Comparison of ENCODE assay signal across 10 cellular contexts in the genomic region with DNA sequence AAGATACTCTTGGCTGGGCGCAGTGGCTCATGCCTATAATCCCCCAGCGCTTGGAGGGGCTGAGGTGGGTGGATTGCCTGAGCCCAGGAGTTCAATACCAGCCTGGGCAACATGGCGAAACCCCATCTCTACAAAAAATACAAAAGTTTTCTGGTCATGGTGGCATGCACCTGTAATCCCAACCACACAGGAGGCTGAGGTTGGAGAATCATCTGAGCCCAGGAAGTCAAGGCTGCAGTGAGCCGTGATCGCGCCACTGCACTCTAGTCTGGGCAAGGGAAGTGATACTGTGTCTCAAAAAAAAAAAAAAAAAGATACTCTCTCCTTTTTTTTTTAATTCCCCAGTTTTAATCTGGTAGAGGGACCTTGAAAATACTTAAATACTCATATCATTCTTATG. TPM values are rescaled to one million over a fixed set of nuclear protein-coding genes. Genes with fewer than 3 reads are reported as not detected.
DNase-seq lines count a peak whose midpoint lies in the region; ATAC-seq and TF ChIP-seq lines count a peak whose summit lies in the region.
"Had no signal": no experiment of that assay in that cellular context is flagged by ENCODE, and none has a peak within 500 bp of the region (broad histone marks: within the 10 kb centered on the region; RNA-seq: fewer than 3 reads in every experiment).

No MANE protein-coding gene starts in this region.

- peak; percentile 81 for DNase-seq in DND-41
- DNase-seq in OCI-LY7 (ENCODE audit: low spot score), result peak; percentile 87
- DNase-seq in substantia nigra (lab: John Stamatoyannopoulos, UW), result no peak
- DNase-seq in mesenchymal stem cell, result no peak
- no peak for DNase-seq in WTC11 (ENCODE audit: low spot score)
- DNase-seq in mesendoderm, result no peak
- DNase-seq: CD8-positive, alpha-beta T cell; Right ventricle myocardium superior had no signal

- no peaks in the 10 kb centered on the region; the same call in 1 of the 2 replicates for H4K20me1 ChIP-seq in DND-41 (ENCODE audit: insufficient read depth, low read length)
- no peaks in the 10 kb centered on the region for H4K20me1 ChIP-seq in OCI-LY7 (ENCODE audit: insufficient read depth, low read length)

- peaks cover 7% of the 10 kb centered on the region; the same call in 1 of the 2 replicates for H3K36me3 ChIP-seq in DND-41 (ENCODE audit: insufficient read depth, low read length)
- H3K36me3 ChIP-seq in OCI-LY7 (ENCODE audit: insufficient read depth, low read length), result no peaks in the 10 kb centered on the region; the same call in 1 of the 2 replicates
- peaks cover 0 to 10% of the 10 kb centered on the region in 2 experiments for H3K36me3 ChIP-seq in mesenchymal stem cell (ENCODE audit: control insufficient read depth in 1 of 2, insufficient read depth in 2 of 2, low read depth in 1 of 2, low read length in 2 of 2)
- H3K36me3 ChIP-seq in mesendoderm (ENCODE audit: control insufficient read depth, insufficient read depth, low read length), result no peaks in the 10 kb centered on the region

- H2BK5ac ChIP-seq in mesenchymal stem cell (ENCODE audit: low read depth, low read length, poor library complexity, severe bottlenecking) (no peak overlapping the region), mesendoderm (ENCODE audit: low read length) (no peak overlapping the region)

- no peaks in the 10 kb centered on the region for H3K9me3 Mint-ChIP-seq in WTC11
- H3K9me3 Mint-ChIP-seq: CD8-positive, alpha-beta T cell had no signal

- no peak overlapping the region for H3K4ac ChIP-seq in mesenchymal stem cell (ENCODE audit: low read depth in 1 of 2, low read length in 2 of 2)
- no peak overlapping the region for H3K4ac ChIP-seq in mesendoderm (ENCODE audit: low read depth, low read length)

- TF ChIP-seq CTCF in DND-41 (IDR thresholded peaks at IDR 0.05; ENCODE audit: borderline replicate concordance, extremely low read depth, low read length, poor library complexity, severe bottlenecking) (no peak), OCI-LY7 (conservative IDR thresholded peaks at IDR 0.05; ENCODE audit: low read length) (no peak), WTC11 (IDR thresholded peaks at IDR 0.05) (no peak)

- H3K9me3 ChIP-seq in DND-41 (ENCODE audit: insufficient read depth, low read length, severe bottlenecking) (no peaks in the 10 kb centered on the region), OCI-LY7 (ENCODE audit: low read length) (no peaks in the 10 kb centered on the region), mesenchymal stem cell (ENCODE audit: control insufficient read depth, low read length) (no peaks in the 10 kb centered on the region)

- peaks cover 84% of the 10 kb centered on the region for H3K4me1 ChIP-seq in DND-41 (ENCODE audit: insufficient read depth, low read length)
- peaks cover 74% of the 10 kb centered on the region for H3K4me1 ChIP-seq in OCI-LY7 (ENCODE audit: insufficient read depth, low read length, poor library complexity, severe bottlenecking)
- peaks cover 10% of the 10 kb centered on the region for H3K4me1 ChIP-seq in mesenchymal stem cell (ENCODE audit: control insufficient read depth, insufficient read depth, low read depth, low read length)
- H3K4me1 ChIP-seq in mesendoderm (ENCODE audit: control insufficient read depth, low read depth, low read length), result peaks cover 4% of the 10 kb centered on the region

- H3K14ac ChIP-seq in mesenchymal stem cell (ENCODE audit: low read length in 2 of 2), result no peak overlapping the region

- H3K4me1 Mint-ChIP-seq in WTC11, result peaks cover 15% of the 10 kb centered on the region

- H3K4me3 ChIP-seq in DND-41 (ENCODE audit: low read depth in 1 of 2, low read length in 2 of 2) (no peak overlapping the region), OCI-LY7 (ENCODE audit: low read depth, low read length, poor library complexity, severe bottlenecking) (peak overlapping the region; percentile 44), mesenchymal stem cell (ENCODE audit: insufficient read depth in 1 of 2, low read depth in 1 of 2, low read length in 2 of 2) (no peak overlapping the region), mesendoderm (ENCODE audit: low read length) (no peak overlapping the region)

- no peaks in the 10 kb centered on the region for H3K36me3 Mint-ChIP-seq in WTC11
- H3K36me3 Mint-ChIP-seq: CD8-positive, alpha-beta T cell had no signal

- ATAC-seq in DND-41 (ENCODE audit: insufficient read depth, low read depth), result peak; percentile 81
- peak; percentile 53 for ATAC-seq in GM19328 (IDR thresholded peaks at IDR 0.05; ENCODE audit: unreplicated experiment)
- peak; percentile 47 for ATAC-seq in HG02973 (IDR thresholded peaks at IDR 0.05; ENCODE audit: unreplicated experiment)
- ATAC-seq in WTC11, result no peak
- ATAC-seq: CD8-positive, alpha-beta T cell had no signal

- no peaks in the 10 kb centered on the region for H3K27me3 Mint-ChIP-seq in WTC11 (ENCODE audit: low read depth)

- H2AK5ac ChIP-seq in mesenchymal stem cell (ENCODE audit: low read length, severe bottlenecking) (no peak overlapping the region), mesendoderm (ENCODE audit: low read length) (no peak overlapping the region)

- no peaks in the 10 kb centered on the region for H3K27me3 ChIP-seq in DND-41 (ENCODE audit: insufficient read depth, low read length, poor library complexity)
- no peaks in the 10 kb centered on the region for H3K27me3 ChIP-seq in mesenchymal stem cell (ENCODE audit: control insufficient read depth in 1 of 2, insufficient read depth in 1 of 2, low read length in 2 of 2)
- no peaks in the 10 kb centered on the region for H3K27me3 ChIP-seq in mesendoderm (ENCODE audit: insufficient read depth, low read length, poor library complexity)

- no peak overlapping the region for H3K4me2 ChIP-seq in DND-41 (ENCODE audit: insufficient read depth, low read length)
- peak overlapping the region; percentile 79 for H3K4me2 ChIP-seq in OCI-LY7 (ENCODE audit: low read length)
- H3K4me2 ChIP-seq in mesenchymal stem cell (ENCODE audit: low read length, poor library complexity, severe bottlenecking), result no peak overlapping the region
- H3K4me2 ChIP-seq in mesendoderm (ENCODE audit: low read length), result no peak overlapping the region

- H3K79me1 ChIP-seq in mesenchymal stem cell (replicated peaks; ENCODE audit: low read length, poor library complexity, severe bottlenecking) (peaks cover 43% of the 10 kb centered on the region), mesendoderm (ENCODE audit: low read length) (peaks cover 1% of the 10 kb centered on the region)

- peak overlapping the region; percentile 55 for H3K27ac ChIP-seq in DND-41 (ENCODE audit: low read length)
- H3K27ac ChIP-seq in OCI-LY7 (ENCODE audit: low read depth, low read length, poor library complexity, severe bottlenecking), result peak overlapping the region; percentile 61
- no peak overlapping the region for H3K27ac ChIP-seq in substantia nigra (ENCODE audit: low read depth, low read length, poor library complexity, severe bottlenecking)
- H3K27ac ChIP-seq in mesenchymal stem cell (ENCODE audit: low read length, poor library complexity, severe bottlenecking), result no peak overlapping the region
- H3K27ac ChIP-seq in mesendoderm (ENCODE audit: low read depth, low read length), result no peak overlapping the region

- no peak overlapping the region for H3K56ac ChIP-seq in mesendoderm (ENCODE audit: low read length)

- H3K23ac ChIP-seq in mesenchymal stem cell (ENCODE audit: low read length in 2 of 2) (no peak overlapping the region), mesendoderm (ENCODE audit: low read length) (no peak overlapping the region)

- intact Hi-C loops in OCI-LY7 (cut with micrococcal nuclease; ENCODE audit: unreplicated experiment), result loop anchor here (2.0 kb wide), 1 partner anchor 28 kb away; no protein-coding TSS in a partner anchor

- H2BK12ac ChIP-seq in mesenchymal stem cell (ENCODE audit: low read length in 2 of 2), result no peak overlapping the region

- no peak overlapping the region for H3K9ac ChIP-seq in DND-41 (ENCODE audit: low read depth, low read length)
- no peak overlapping the region for H3K9ac ChIP-seq in mesenchymal stem cell (ENCODE audit: low read length)
- no peak overlapping the region for H3K9ac ChIP-seq in mesendoderm (ENCODE audit: low read length)

- H3K9me2 ChIP-seq in OCI-LY7 (ENCODE audit: insufficient read depth, low read length), result no peaks in the 10 kb centered on the region

- WGBS in mesenchymal stem cell, result 96% methylated on average over 3 of the region's 6 CpGs
- WGBS in mesendoderm (ENCODE audit: extremely low coverage, insufficient coverage, low lambda C conversion rate), result no CpG with 5 or more reads among the region's 6 CpGs

- H4K5ac ChIP-seq in mesendoderm (ENCODE audit: low read length), result no peak overlapping the region

- peaks cover 85% of the 10 kb centered on the region for H3K79me2 ChIP-seq in DND-41 (ENCODE audit: insufficient read depth, low read length)
- peaks cover 4% of the 10 kb centered on the region; the same call in 1 of the 2 replicates for H3K79me2 ChIP-seq in OCI-LY7 (ENCODE audit: insufficient read depth, low read depth, low read length)
- no peaks in the 10 kb centered on the region for H3K79me2 ChIP-seq in mesendoderm (ENCODE audit: control insufficient read depth, insufficient read depth, low read length)

- no peak overlapping the region for H4K91ac ChIP-seq in mesenchymal stem cell (ENCODE audit: low read length)

- H2BK120ac ChIP-seq in mesenchymal stem cell (ENCODE audit: low read depth, low read length) (no peak overlapping the region), mesendoderm (ENCODE audit: low read depth, low read length) (no peak overlapping the region)

- CTCF ChIA-PET in OCI-LY7 (lab: Charles Lee; ENCODE audit: unreplicated experiment) (no interaction called here), WTC11 (lab: Charles Lee) (interaction anchor here (4.3 kb wide), 1 partner anchor 49 kb away, joined by 21 read pairs; no protein-coding TSS in a partner anchor)

- H2AFZ ChIP-seq in DND-41 (ENCODE audit: low read depth, low read length) (no peak overlapping the region), OCI-LY7 (ENCODE audit: low read length) (no peak overlapping the region), mesenchymal stem cell (ENCODE audit: low read depth, low read length) (no peak overlapping the region)

- no TSS peak for BruUV-seq in OCI-LY7 (replicated peaks; lab: Mats Ljungman, UMichigan)

- H2BK15ac ChIP-seq in mesenchymal stem cell (ENCODE audit: low read depth, poor library complexity, severe bottlenecking), result no peak overlapping the region
- H2BK15ac ChIP-seq in mesendoderm (replicated peaks; ENCODE audit: low read depth), result no peak overlapping the region

- no peak overlapping the region for H4K8ac ChIP-seq in mesenchymal stem cell (ENCODE audit: low read length)
- H4K8ac ChIP-seq in mesendoderm (ENCODE audit: low read depth, low read length), result no peak overlapping the region

- H3K27ac Mint-ChIP-seq in WTC11, result no peak overlapping the region
- H3K27ac Mint-ChIP-seq: CD8-positive, alpha-beta T cell had no signal

- no peak overlapping the region for H3K4me3 Mint-ChIP-seq in WTC11
- H3K4me3 Mint-ChIP-seq: CD8-positive, alpha-beta T cell had no signal

- H3K18ac ChIP-seq in mesenchymal stem cell (ENCODE audit: low read depth in 1 of 2, low read length in 2 of 2) (no peak overlapping the region), mesendoderm (ENCODE audit: low read length) (no peak overlapping the region)

- POLR2A ChIA-PET in OCI-LY7 (lab: Charles Lee) (interaction anchor here (1.0 to 1.9 kb wide), 3 partner anchors 11 to 18 kb away, joined by 4 to 13 read pairs (median 6); no protein-coding TSS in a partner anchor), WTC11 (lab: Charles Lee) (no interaction called here)

RNA-seq across cellular contexts. Expression of gene ANKRD33B, which starts 15.0 kb away (rescaled TPM):
- total RNA-seq in OCI-LY7 (2014; rRNA removed; shearing (Covaris generic)), result 5.6 TPM in 2 replicates
- total RNA-seq in OCI-LY7 (2022) (10.1 and 11.4 TPM in 2 replicates), WTC11 (2021) (5.4 to 9.2 TPM (median 5.9 TPM) in 3 replicates)
- 0.64 TPM for polyA plus RNA-seq in mesenchymal stem cell (2013, experiment 1 of 2)
- polyA plus RNA-seq in mesenchymal stem cell (2013, experiment 2 of 2), result 0.71 TPM
- 4.1 TPM for polyA plus RNA-seq in mesendoderm (2013, experiment 1 of 2)
- polyA plus RNA-seq in mesendoderm (2013, experiment 2 of 2), result 4.1 TPM

Comparison
In these comparisons a context has a peak if more than half of its experiments do, and no peak if none do; other contexts are left out.
1. DNase-seq: peak in DND-41 (single experiment) and OCI-LY7 (single experiment); none in substantia nigra (0 of 49), mesenchymal stem cell (single experiment), WTC11 (single experiment) and mesendoderm (single experiment).
2. H3K27ac ChIP-seq: peak in DND-41 (single experiment) and OCI-LY7 (single experiment); none in substantia nigra (single experiment), mesenchymal stem cell (single experiment) and mesendoderm (single experiment).